ENCODE assay signal across 8 cellular contexts in the genomic region with DNA sequence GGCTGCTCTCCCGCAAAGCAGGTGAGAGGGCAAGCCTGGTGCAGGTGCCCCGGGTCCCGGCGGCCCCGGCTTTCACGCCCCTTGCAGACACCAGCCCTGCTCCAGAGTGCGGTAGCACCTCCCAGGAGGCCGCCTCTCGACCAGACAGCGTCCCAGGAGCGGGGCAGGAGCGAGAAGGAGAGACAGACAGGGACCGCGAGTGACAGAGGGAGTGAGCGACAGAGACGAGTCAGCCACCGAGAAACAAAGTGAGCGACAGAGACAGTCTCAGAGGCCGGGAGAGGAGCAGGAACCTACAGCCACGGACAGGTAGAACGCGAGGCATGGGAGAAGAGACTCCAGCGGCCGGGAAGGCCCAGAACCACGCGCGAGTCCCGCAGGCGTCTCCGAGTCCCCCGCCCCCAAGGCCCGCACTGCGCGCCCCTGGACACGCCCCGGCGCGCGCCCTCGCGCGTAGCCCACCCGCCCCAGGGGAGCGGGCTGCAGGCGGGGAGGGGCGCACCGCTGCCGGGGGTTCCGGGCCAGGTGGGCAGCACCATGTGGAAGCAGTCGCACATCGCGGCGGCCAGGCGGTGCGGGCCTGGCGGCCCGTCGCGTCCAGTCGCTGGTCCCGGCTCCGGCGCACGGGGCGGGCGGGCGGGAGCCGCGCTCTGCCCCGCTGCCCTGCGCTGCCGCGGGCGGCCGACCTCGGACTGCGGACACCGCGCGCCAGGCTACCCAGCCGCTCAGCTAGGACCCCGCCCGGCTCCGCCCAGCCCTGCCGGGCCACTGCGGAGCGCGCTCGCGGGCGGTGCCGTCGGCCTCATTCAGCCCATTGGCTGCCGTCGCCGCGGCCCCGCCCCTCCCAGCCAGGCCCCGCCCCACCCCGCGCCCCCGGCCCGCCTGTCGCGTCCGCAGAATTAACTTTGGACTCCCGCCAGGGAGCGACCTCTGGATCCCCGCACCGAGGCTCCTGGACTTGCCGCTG. TPM values are rescaled to one million over a fixed set of nuclear protein-coding genes. Genes with fewer than 3 reads are reported as not detected.
DNase-seq lines count a peak whose midpoint lies in the region; ATAC-seq and TF ChIP-seq lines count a peak whose summit lies in the region.

A gene (minus strand): TSS at position 694 of the 967 bp plus-strand sequence. CDS start 137 bp downstream, at position 557.

- peaks cover 57% of the 10 kb centered on the region for H3K4me1 ChIP-seq in skeletal muscle satellite cell (ENCODE audit: control insufficient read depth, insufficient read depth, low read length)

- H3K4me2 ChIP-seq in skeletal muscle satellite cell (ENCODE audit: low read length): peak within 1 kb of the TSS; percentile 88

- no peak for ATAC-seq in GM21723 (IDR thresholded peaks at IDR 0.05; ENCODE audit: unreplicated experiment)
- ATAC-seq in GM18907 (IDR thresholded peaks at IDR 0.05; ENCODE audit: unreplicated experiment): no peak

- DNase-seq in DMS53 (lab: John Stamatoyannopoulos, UW) (peak; percentile 87), NB4 (ENCODE audit: low read depth) (peak; percentile 81), T-helper 22 cell (ENCODE audit: low read depth) (peak; percentile 34), iPS-NIHi11 (ENCODE audit: low spot score) (peak; percentile 97)
- DNase-seq in central memory CD4-positive, alpha-beta T cell: peak; percentile 29

- no peaks in the 10 kb centered on the region for H3K27me3 ChIP-seq in skeletal muscle satellite cell (ENCODE audit: control insufficient read depth, insufficient read depth, low read length)

- H3K4me3 ChIP-seq in NB4 (ENCODE audit: low read depth, low read length) (peak within 1 kb of the TSS; percentile 36), skeletal muscle satellite cell (ENCODE audit: low read length) (peak within 1 kb of the TSS; percentile 74)

- no peaks in the 10 kb centered on the region for H3K36me3 ChIP-seq in skeletal muscle satellite cell (ENCODE audit: insufficient read depth, low read length)

- TF ChIP-seq CTCF in NB4 (IDR thresholded peaks at IDR 0.05; ENCODE audit: low read depth, low read length): no peak

- peak within 1 kb of the TSS; percentile 55 for H3K9ac ChIP-seq in skeletal muscle satellite cell (ENCODE audit: low read depth, low read length)

- no peak for TF ChIP-seq POLR2A in NB4 (IDR thresholded peaks at IDR 0.05; ENCODE audit: extremely low read depth, insufficient read length)

- no peaks in the 10 kb centered on the region for H3K9me3 ChIP-seq in skeletal muscle satellite cell (replicated peaks; ENCODE audit: low read length)

RNA-seq across cellular contexts. Expression of the gene that starts here (rescaled TPM):
- 109 and 127 TPM in 2 replicates for total RNA-seq in skeletal muscle satellite cell (2012; rRNA removed)

Comparison
In these comparisons a context has a peak if more than half of its experiments do, and no peak if none do; other contexts are left out.
1. DNase-seq: peak in every context shown above with its lines; median percentile 97 in iPS-NIHi11; 87 in DMS53; 81 in NB4; 34 in T-helper 22 cell; 29 in central memory CD4-positive, alpha-beta T cell.